11 cellular contexts compared by ENCODE assay signal in the genomic region with DNA sequence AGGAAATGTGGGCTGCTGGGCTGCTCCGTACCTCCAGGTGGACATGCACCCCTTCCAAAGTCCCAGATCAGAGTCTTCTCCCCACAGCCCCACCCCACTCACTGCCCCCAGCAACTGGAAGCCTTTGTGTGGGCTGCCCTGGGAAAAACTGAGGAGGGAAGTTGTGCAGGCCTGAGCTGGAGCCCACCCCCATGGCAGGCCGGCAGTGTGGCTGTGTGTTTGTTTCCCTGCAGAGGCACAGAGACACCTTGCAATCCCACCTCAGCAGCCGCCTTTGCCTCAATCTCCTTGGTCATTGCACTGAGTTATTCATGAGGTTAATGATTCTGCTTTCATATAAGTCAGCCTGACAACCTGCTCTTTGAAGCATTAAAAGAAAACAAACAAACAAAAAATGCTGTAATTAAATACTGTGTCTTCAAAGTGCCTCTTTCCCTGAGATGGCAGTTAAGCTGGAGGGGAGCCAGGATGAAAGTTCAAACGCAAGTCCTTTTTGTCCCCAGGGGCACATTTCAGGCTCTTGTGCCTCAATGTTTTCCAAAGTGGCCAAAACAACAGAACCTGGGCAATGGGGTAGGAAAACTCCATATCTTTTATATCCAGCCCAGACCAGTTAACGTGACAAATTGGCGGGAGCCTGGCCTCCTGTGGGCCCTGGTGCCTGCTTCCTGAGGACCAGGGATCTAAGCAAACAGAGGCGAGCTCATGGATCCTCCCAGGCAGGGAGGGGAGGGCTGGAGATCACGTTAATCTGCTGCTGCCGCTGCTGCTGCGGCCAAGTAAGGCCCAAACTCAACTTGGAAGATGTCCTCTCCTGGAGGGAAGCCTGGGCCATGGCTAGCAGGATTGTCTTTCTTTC. TPM values are rescaled to one million over a fixed set of nuclear protein-coding genes. Genes with fewer than 3 reads are reported as not detected.
A peak's percentile ranks its signal among the peaks of the same experiment; 100 is the strongest.
DNase-seq lines count a peak whose midpoint lies in the region; ATAC-seq and TF ChIP-seq lines count a peak whose summit lies in the region.
"Had no signal": no experiment of that assay in that cellular context is flagged by ENCODE, and none has a peak within 500 bp of the region (broad histone marks: within the 10 kb centered on the region; RNA-seq: fewer than 3 reads in every experiment).

No MANE protein-coding gene starts in this region.

- H3F3A ChIP-seq in GM23338 (replicated peaks; ENCODE audit: low read depth) = no peaks in the 10 kb centered on the region

- no peak overlapping the region for H2BK5ac ChIP-seq in mesendoderm (ENCODE audit: low read length)

- no peak overlapping the region for H3K56ac ChIP-seq in mesendoderm (ENCODE audit: low read length)

- H3K18ac ChIP-seq in mesendoderm (ENCODE audit: low read length) = no peak overlapping the region

- peaks cover 6% of the 10 kb centered on the region for H3K4me1 Mint-ChIP-seq in GM23338

- no peaks in the 10 kb centered on the region for H3K9me3 Mint-ChIP-seq in GM23338
- H3K9me3 Mint-ChIP-seq: activated naive CD4-positive, alpha-beta T cell treated with anti-CD3 and anti-CD28 coated beads, Interleukin-2, amount 50 U/mL, for 24 hours had no signal

- H4K8ac ChIP-seq in mesendoderm (ENCODE audit: low read depth, low read length) = no peak overlapping the region

- no peak overlapping the region for H2BK120ac ChIP-seq in mesendoderm (ENCODE audit: low read depth, low read length)

- H3K4me1 ChIP-seq in GM23338 (ENCODE audit: insufficient read depth) (no peaks in the 10 kb centered on the region), mesendoderm (ENCODE audit: control insufficient read depth, low read depth, low read length) (no peaks in the 10 kb centered on the region)

- H2AFZ ChIP-seq in GM23338 = peak overlapping the region; percentile 63; the same call in 1 of the 2 replicates

- H3K36me3 ChIP-seq in GM23338 (ENCODE audit: insufficient read depth) (no peaks in the 10 kb centered on the region), mesendoderm (ENCODE audit: control insufficient read depth, insufficient read depth, low read length) (no peaks in the 10 kb centered on the region)

- no peak overlapping the region for H3K4ac ChIP-seq in mesendoderm (ENCODE audit: low read depth, low read length)

- TF ChIP-seq POLR2A in erythroblast (IDR thresholded peaks at IDR 0.05; ENCODE audit: low read length) = no peak

- no CpG with 5 or more reads among the region's 10 CpGs for WGBS in mesendoderm (ENCODE audit: extremely low coverage, insufficient coverage, low lambda C conversion rate)

- H3K4me3 Mint-ChIP-seq in GM23338 = no peak overlapping the region
- H3K4me3 Mint-ChIP-seq: activated CD8-positive, alpha-beta memory T cell treated with anti-CD3 and anti-CD28 coated beads, Interleukin-2, amount 10 ng/mL, durations not matched to agents 7 days and 5 days; activated naive CD4-positive, alpha-beta T cell treated with anti-CD3 and anti-CD28 coated beads, Interleukin-2, amount 50 U/mL, for 24 hours had no signal

- TF ChIP-seq CTCF in GM23338 (conservative IDR thresholded peaks at IDR 0.05; ENCODE audit: low read depth in 2 of 2) = no peak

- DNase-seq in GM23338 (ENCODE audit: low spot score) (no peak), NCI-H146 treated with DMSO at 0.1 percent for 48 hours (lab: John Stamatoyannopoulos, UW; ENCODE audit: unreplicated experiment) (peak; percentile 21), SW480 (ENCODE audit: low spot score) (peak; percentile 33), mesendoderm (peak; percentile 19), activated T-cell treated with anti-CD3 and anti-CD28 coated beads for 4 hours (no peak), NCI-H1694 (lab: John Stamatoyannopoulos, UW) (no peak), erythroblast (lab: John Stamatoyannopoulos, UW) (no peak)
- DNase-seq: activated CD8-positive, alpha-beta memory T cell treated with anti-CD3 and anti-CD28 coated beads, Interleukin-2, amount 10 ng/mL, durations not matched to agents 7 days and 5 days; NCI-H446; substantia nigra had no signal

- no peak overlapping the region for H4K5ac ChIP-seq in mesendoderm (ENCODE audit: low read length)

- H2AK5ac ChIP-seq in mesendoderm (ENCODE audit: low read length) = no peak overlapping the region

- no peak overlapping the region for H3K27ac Mint-ChIP-seq in GM23338
- H3K27ac Mint-ChIP-seq: activated CD8-positive, alpha-beta memory T cell treated with anti-CD3 and anti-CD28 coated beads, Interleukin-2, amount 10 ng/mL, durations not matched to agents 7 days and 5 days; activated naive CD4-positive, alpha-beta T cell treated with anti-CD3 and anti-CD28 coated beads, Interleukin-2, amount 50 U/mL, for 24 hours had no signal

- no peaks in the 10 kb centered on the region; the same call in 2 of the 3 replicates for H3K36me3 Mint-ChIP-seq in GM23338 (ENCODE audit: low read depth)
- H3K36me3 Mint-ChIP-seq: activated CD8-positive, alpha-beta memory T cell treated with anti-CD3 and anti-CD28 coated beads, Interleukin-2, amount 10 ng/mL, durations not matched to agents 7 days and 5 days; activated naive CD4-positive, alpha-beta T cell treated with anti-CD3 and anti-CD28 coated beads, Interleukin-2, amount 50 U/mL, for 24 hours had no signal

- ATAC-seq in GM23338 = peak; percentile 69
- ATAC-seq: activated CD8-positive, alpha-beta memory T cell treated with anti-CD3 and anti-CD28 coated beads, Interleukin-2, amount 10 ng/mL, durations not matched to agents 7 days and 5 days had no signal

- H3K4me3 ChIP-seq in GM23338 = no peak overlapping the region
- H3K4me3 ChIP-seq in mesendoderm (ENCODE audit: low read length) = no peak overlapping the region

- no peaks in the 10 kb centered on the region for H3K27me3 ChIP-seq in GM23338 (ENCODE audit: insufficient read depth)
- no peaks in the 10 kb centered on the region for H3K27me3 ChIP-seq in mesendoderm (ENCODE audit: insufficient read depth, low read length, poor library complexity)

- H3K79me2 ChIP-seq in GM23338 (replicated peaks; ENCODE audit: insufficient read depth) = no peaks in the 10 kb centered on the region
- H3K79me2 ChIP-seq in mesendoderm (ENCODE audit: control insufficient read depth, insufficient read depth, low read length) = no peaks in the 10 kb centered on the region

- H2BK15ac ChIP-seq in mesendoderm (replicated peaks; ENCODE audit: low read depth) = no peak overlapping the region

- H3K9me2 ChIP-seq in GM23338 (ENCODE audit: insufficient read depth) = no peaks in the 10 kb centered on the region

- no peak overlapping the region for H3K9ac ChIP-seq in mesendoderm (ENCODE audit: low read length)

- peaks cover 11% of the 10 kb centered on the region for H3K27me3 Mint-ChIP-seq in GM23338 (ENCODE audit: insufficient read depth, low read depth, poor library complexity)

- H4K20me1 ChIP-seq in GM23338 (replicated peaks; ENCODE audit: insufficient read depth) = no peaks in the 10 kb centered on the region

- no peak overlapping the region for H3K27ac ChIP-seq in GM23338 (ENCODE audit: low read depth)
- H3K27ac ChIP-seq in mesendoderm (ENCODE audit: low read depth, low read length) = no peak overlapping the region

- H3K4me2 ChIP-seq in GM23338 (no peak overlapping the region), mesendoderm (ENCODE audit: low read length) (no peak overlapping the region)

- H3K79me1 ChIP-seq in mesendoderm (ENCODE audit: low read length) = no peaks in the 10 kb centered on the region

- H3K23ac ChIP-seq in mesendoderm (ENCODE audit: low read length) = no peak overlapping the region

TF ChIP-seq in GM23338, 12 proteins besides CTCF, POLR2A, EP300 and RAD21 (continues in another document):
- TF ChIP-seq STAT1 (IDR thresholded peaks at IDR 0.05; ENCODE audit: unreplicated experiment) (no peak), EZH2 (IDR thresholded peaks at IDR 0.05; ENCODE audit: low read depth, unreplicated experiment) (no peak), NANOG (IDR thresholded peaks at IDR 0.05; ENCODE audit: borderline replicate concordance) (no peak), ZNF114 (CRISPR knock-in tag; IDR thresholded peaks at IDR 0.05) (no peak), POLR2AphosphoS5 (IDR thresholded peaks at IDR 0.05; ENCODE audit: low read depth) (no peak)
- TF ChIP-seq, protein P1, sequence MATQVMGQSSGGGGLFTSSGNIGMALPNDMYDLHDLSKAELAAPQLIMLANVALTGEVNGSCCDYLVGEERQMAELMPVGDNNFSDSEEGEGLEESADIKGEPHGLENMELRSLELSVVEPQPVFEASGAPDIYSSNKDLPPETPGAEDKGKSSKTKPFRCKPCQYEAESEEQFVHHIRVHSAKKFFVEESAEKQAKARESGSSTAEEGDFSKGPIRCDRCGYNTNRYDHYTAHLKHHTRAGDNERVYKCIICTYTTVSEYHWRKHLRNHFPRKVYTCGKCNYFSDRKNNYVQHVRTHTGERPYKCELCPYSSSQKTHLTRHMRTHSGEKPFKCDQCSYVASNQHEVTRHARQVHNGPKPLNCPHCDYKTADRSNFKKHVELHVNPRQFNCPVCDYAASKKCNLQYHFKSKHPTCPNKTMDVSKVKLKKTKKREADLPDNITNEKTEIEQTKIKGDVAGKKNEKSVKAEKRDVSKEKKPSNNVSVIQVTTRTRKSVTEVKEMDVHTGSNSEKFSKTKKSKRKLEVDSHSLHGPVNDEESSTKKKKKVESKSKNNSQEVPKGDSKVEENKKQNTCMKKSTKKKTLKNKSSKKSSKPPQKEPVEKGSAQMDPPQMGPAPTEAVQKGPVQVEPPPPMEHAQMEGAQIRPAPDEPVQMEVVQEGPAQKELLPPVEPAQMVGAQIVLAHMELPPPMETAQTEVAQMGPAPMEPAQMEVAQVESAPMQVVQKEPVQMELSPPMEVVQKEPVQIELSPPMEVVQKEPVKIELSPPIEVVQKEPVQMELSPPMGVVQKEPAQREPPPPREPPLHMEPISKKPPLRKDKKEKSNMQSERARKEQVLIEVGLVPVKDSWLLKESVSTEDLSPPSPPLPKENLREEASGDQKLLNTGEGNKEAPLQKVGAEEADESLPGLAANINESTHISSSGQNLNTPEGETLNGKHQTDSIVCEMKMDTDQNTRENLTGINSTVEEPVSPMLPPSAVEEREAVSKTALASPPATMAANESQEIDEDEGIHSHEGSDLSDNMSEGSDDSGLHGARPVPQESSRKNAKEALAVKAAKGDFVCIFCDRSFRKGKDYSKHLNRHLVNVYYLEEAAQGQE (IDR thresholded peaks at IDR 0.05; ENCODE audit: unreplicated experiment) = no peak
- TF ChIP-seq, protein P2, sequence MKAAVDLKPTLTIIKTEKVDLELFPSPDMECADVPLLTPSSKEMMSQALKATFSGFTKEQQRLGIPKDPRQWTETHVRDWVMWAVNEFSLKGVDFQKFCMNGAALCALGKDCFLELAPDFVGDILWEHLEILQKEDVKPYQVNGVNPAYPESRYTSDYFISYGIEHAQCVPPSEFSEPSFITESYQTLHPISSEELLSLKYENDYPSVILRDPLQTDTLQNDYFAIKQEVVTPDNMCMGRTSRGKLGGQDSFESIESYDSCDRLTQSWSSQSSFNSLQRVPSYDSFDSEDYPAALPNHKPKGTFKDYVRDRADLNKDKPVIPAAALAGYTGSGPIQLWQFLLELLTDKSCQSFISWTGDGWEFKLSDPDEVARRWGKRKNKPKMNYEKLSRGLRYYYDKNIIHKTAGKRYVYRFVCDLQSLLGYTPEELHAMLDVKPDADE (IDR thresholded peaks at IDR 0.05) = no peak

RNA-seq across cellular contexts. Expression of a gene that starts 51.9 kb away (rescaled TPM):
- 3.6 and 6.0 TPM in 2 replicates for total RNA-seq in GM23338 (2014; rRNA removed; shearing (Covaris generic))
- 1.1 and 2.1 TPM in 2 replicates for polyA plus RNA-seq in GM23338 (2016; fragmentation: Nextera tagmentation; extraction: Ambion mirVana)
- 0.76 TPM for polyA plus RNA-seq in mesendoderm (2013, experiment 1 of 2)
- 0.53 TPM for polyA plus RNA-seq in mesendoderm (2013, experiment 2 of 2)
- total RNA-seq: activated CD8-positive, alpha-beta memory T cell treated with anti-CD3 and anti-CD28 coated beads, Interleukin-2, amount 10 ng/mL, durations not matched to agents 7 days and 5 days had no signal

Comparison
In these comparisons a context has a peak if more than half of its experiments do, and no peak if none do; other contexts are left out.
1. DNase-seq: peak in NCI-H146 treated with DMSO at 0.1 percent for 48 hours (single experiment), SW480 (single experiment) and mesendoderm (single experiment); none in GM23338 (single experiment), activated T-cell treated with anti-CD3 and anti-CD28 coated beads for 4 hours (single experiment), NCI-H1694 (single experiment) and erythroblast (0 of 2).